In genomic region chr15:80834906-80835305, GRCh38 we compare ENCODE assay signal across 15 cellular contexts. TPM values are rescaled to one million over a fixed set of nuclear protein-coding genes. Genes with fewer than 3 reads are reported as not detected.
DNase-seq lines count a peak whose midpoint lies in the region; TF ChIP-seq lines count a peak whose summit lies in the region.
"Had no signal": no experiment of that assay in that cellular context is flagged by ENCODE, and none has a peak within 500 bp of the region (broad histone marks: within the 10 kb centered on the region; RNA-seq: fewer than 3 reads in every experiment).

No MANE protein-coding gene starts in this region.

- no peaks in the 10 kb centered on the region for H3K27me3 Mint-ChIP-seq in chondrocyte (ENCODE audit: low read depth)

- H3K27me3 ChIP-seq in tibial artery = no peaks in the 10 kb centered on the region
- H3K27me3 ChIP-seq: SJSA1 had no signal

- H4K20me1 ChIP-seq in OCI-LY7 (ENCODE audit: insufficient read depth, low read length) = no peaks in the 10 kb centered on the region

- H3K9me3 ChIP-seq in tibial artery (no peaks in the 10 kb centered on the region), OCI-LY7 (ENCODE audit: low read length) (no peaks in the 10 kb centered on the region)
- H3K9me3 ChIP-seq: HAP-1, SJSA1 had no signal

- no peaks in the 10 kb centered on the region for H3K36me3 ChIP-seq in tibial artery
- no peaks in the 10 kb centered on the region for H3K36me3 ChIP-seq in OCI-LY7 (ENCODE audit: insufficient read depth, low read length)
- H3K36me3 ChIP-seq: HAP-1, SJSA1 had no signal

- H3K27ac ChIP-seq in tibial artery (peak overlapping the region; percentile 65 to 71), OCI-LY7 (ENCODE audit: low read depth, low read length, poor library complexity, severe bottlenecking) (no peak overlapping the region)
- H3K27ac ChIP-seq: SJSA1 had no signal

- peaks cover 0 to 59% (median 23%) of the 10 kb centered on the region in 4 donors for H3K4me1 ChIP-seq in tibial artery
- no peaks in the 10 kb centered on the region for H3K4me1 ChIP-seq in OCI-LY7 (ENCODE audit: insufficient read depth, low read length, poor library complexity, severe bottlenecking)
- H3K4me1 ChIP-seq: SJSA1 had no signal

- peaks cover 11% of the 10 kb centered on the region for H3K36me3 Mint-ChIP-seq in chondrocyte (ENCODE audit: low read depth)

- intact Hi-C loops in tibial artery (cut with DNase I; ENCODE audit: low total_unique reads) = no loop called here
- intact Hi-C loops in OCI-LY7 (cut with micrococcal nuclease; ENCODE audit: unreplicated experiment) = no loop called here

- H3K4me1 Mint-ChIP-seq in chondrocyte (ENCODE audit: low read depth) = peaks cover 64% of the 10 kb centered on the region

- H3K4me2 ChIP-seq in OCI-LY7 (ENCODE audit: low read length) = no peak overlapping the region

- no peaks in the 10 kb centered on the region for H3K9me2 ChIP-seq in OCI-LY7 (ENCODE audit: insufficient read depth, low read length)

- H3K4me3 ChIP-seq in fibroblast of villous mesenchyme (ENCODE audit: low read depth, low read length) (no peak overlapping the region), tibial artery (no peak overlapping the region), OCI-LY7 (ENCODE audit: low read depth, low read length, poor library complexity, severe bottlenecking) (no peak overlapping the region)
- H3K4me3 ChIP-seq: HAP-1, K562, SJSA1 had no signal

- TF ChIP-seq CTCF in chondrocyte (IDR thresholded peaks at IDR 0.05) (no peak), fibroblast of villous mesenchyme (IDR thresholded peaks at IDR 0.05; ENCODE audit: insufficient read depth, low read depth, low read length) (no peak), tibial artery (IDR thresholded peaks at IDR 0.05) (no peak), OCI-LY7 (conservative IDR thresholded peaks at IDR 0.05; ENCODE audit: low read length) (no peak)

- H2AFZ ChIP-seq in OCI-LY7 (ENCODE audit: low read length) = no peak overlapping the region

- no peaks in the 10 kb centered on the region for H3K9me3 Mint-ChIP-seq in chondrocyte (ENCODE audit: low read depth)

- no TSS peak for BruUV-seq in OCI-LY7 (replicated peaks; lab: Mats Ljungman, UMichigan)

- DNase-seq in GM04503 (ENCODE audit: low read depth) (peak; percentile 46), chondrocyte (ENCODE audit: low spot score) (no peak), fibroblast of villous mesenchyme (ENCODE audit: low read depth) (peak; percentile 27), tibial artery (no peak), DMS53 (lab: John Stamatoyannopoulos, UW) (no peak), ecto neural progenitor cell (ENCODE audit: low spot score) (no peak), OCI-LY7 (ENCODE audit: low spot score) (no peak)
- DNase-seq: DMS 273 treated with DMSO at 0.1 percent for 48 hours; NCI-H2227 treated with DMSO at 0.1 percent for 48 hours; NCI-H524 treated with DMSO at 0.1 percent for 48 hours; NK-92 treated with Interleukin-12 subunit alpha and Interleukin-12 subunit beta, amount 100 ng/mL, for 24 hours; PC-3 had no signal

- CTCF ChIA-PET in OCI-LY7 (lab: Charles Lee; ENCODE audit: unreplicated experiment) = no interaction called here

- H3K79me2 ChIP-seq in OCI-LY7 (ENCODE audit: insufficient read depth, low read depth, low read length) = no peaks in the 10 kb centered on the region

- no peak overlapping the region for H3K4me3 Mint-ChIP-seq in chondrocyte (ENCODE audit: unreplicated experiment)

- POLR2A ChIA-PET in OCI-LY7 (lab: Charles Lee) = interaction anchor here (0.7 kb wide), 1 partner anchor 46 kb away, joined by 3 read pairs; no protein-coding TSS in a partner anchor

- H3K27ac Mint-ChIP-seq in chondrocyte (ENCODE audit: unreplicated experiment) = peak overlapping the region; percentile 17

RNA-seq across cellular contexts. Expression of gene CEMIP, which starts 55.7 kb away (rescaled TPM):
- total RNA-seq in chondrocyte = 138 to 146 TPM (median 143 TPM) in 3 replicates
- 131 TPM in 2 replicates for total RNA-seq in fibroblast of villous mesenchyme
- total RNA-seq in OCI-LY7 (2014; rRNA removed; shearing (Covaris generic)) = not detected in 2 replicates
- not detected in 2 replicates for total RNA-seq in OCI-LY7 (2022)

Comparison
In these comparisons a context has a peak if more than half of its experiments do, and no peak if none do; other contexts are left out.
1. DNase-seq: peak in GM04503 (single experiment) and fibroblast of villous mesenchyme (single experiment); none in chondrocyte (single experiment), tibial artery (0 of 2), DMS53 (single experiment), ecto neural progenitor cell (single experiment) and OCI-LY7 (single experiment).
2. RNA of gene CEMIP, which starts 55.7 kb away (total RNA-seq): 138 to 146 TPM in chondrocyte and 131 TPM in fibroblast of villous mesenchyme; not detected in OCI-LY7; every median in the first group is over 100 times any median in the second.